In genomic region chr3:55654123-55654787, GRCh38 we compare ENCODE assay signal across 10 cellular contexts.
DNase-seq lines count a peak whose midpoint lies in the region; ATAC-seq, FAIRE-seq and TF ChIP-seq lines count a peak whose summit lies in the region.
"Had no signal": no experiment of that assay in that cellular context is flagged by ENCODE, and none has a peak within 500 bp of the region (broad histone marks: within the 10 kb centered on the region; RNA-seq: fewer than 3 reads in every experiment).

No MANE protein-coding gene starts in this region.

- no peaks in the 10 kb centered on the region for H3K36me3 Mint-ChIP-seq in chondrocyte (ENCODE audit: low read depth)

- H3K27me3 Mint-ChIP-seq in chondrocyte (ENCODE audit: low read depth), result peaks cover 4% of the 10 kb centered on the region

- H3K9me3 Mint-ChIP-seq in chondrocyte (ENCODE audit: low read depth), result no peaks in the 10 kb centered on the region

- peak; percentile 95 for ATAC-seq in GM19468 (IDR thresholded peaks at IDR 0.05; ENCODE audit: extremely low read depth, unreplicated experiment)
- ATAC-seq in HG02981 (IDR thresholded peaks at IDR 0.05; ENCODE audit: unreplicated experiment), result peak; percentile 85

- TF ChIP-seq CTCF in chondrocyte (IDR thresholded peaks at IDR 0.05), result no peak

- DNase-seq in GM18507 (ENCODE audit: extremely low spot score, insufficient read length, low read depth) (peak; percentile 7), RPMI8226 (peak; percentile 59), NCI-H446 (lab: John Stamatoyannopoulos, UW) (no peak), NCI-H524 treated with DMSO at 0.1 percent for 48 hours (lab: John Stamatoyannopoulos, UW) (no peak), chondrocyte (ENCODE audit: low spot score) (no peak)
- no peak for DNase-seq in activated CD8-positive, alpha-beta memory T cell treated with anti-CD3 and anti-CD28 coated beads, Interleukin-2, amount 50 U/mL, for 4 hours
- DNase-seq: Calu3, HCEC 1CT had no signal

- FAIRE-seq in GM18507 (lab: Jason Lieb, UNC), result peak; percentile 84

- H3K4me3 Mint-ChIP-seq in chondrocyte (ENCODE audit: unreplicated experiment), result no peak overlapping the region

- H3K27ac Mint-ChIP-seq in chondrocyte (ENCODE audit: unreplicated experiment), result no peak overlapping the region

- H3K4me1 Mint-ChIP-seq in chondrocyte (ENCODE audit: low read depth), result no peaks in the 10 kb centered on the region

Comparison
In these comparisons a context has a peak if more than half of its experiments do, and no peak if none do; other contexts are left out.
1. DNase-seq: peak in GM18507 (single experiment) and RPMI8226 (single experiment); none in NCI-H446 (0 of 2), NCI-H524 treated with DMSO at 0.1 percent for 48 hours (single experiment), chondrocyte (single experiment) and activated CD8-positive, alpha-beta memory T cell treated with anti-CD3 and anti-CD28 coated beads, Interleukin-2, amount 50 U/mL, for 4 hours (single experiment).